Comparison of ENCODE assay signal across 1 cellular context in genomic region chr19:2962018-2962670, GRCh38.
A peak's percentile ranks its signal among the peaks of the same experiment; 100 is the strongest.
TF ChIP-seq lines count a peak whose summit lies in the region.

No MANE protein-coding gene starts in this region.

TF ChIP-seq in HEK293, 187 proteins besides CTCF, POLR2A, EP300 and RAD21 (continued from another document and continues in another):
- TF ChIP-seq, protein P1, sequence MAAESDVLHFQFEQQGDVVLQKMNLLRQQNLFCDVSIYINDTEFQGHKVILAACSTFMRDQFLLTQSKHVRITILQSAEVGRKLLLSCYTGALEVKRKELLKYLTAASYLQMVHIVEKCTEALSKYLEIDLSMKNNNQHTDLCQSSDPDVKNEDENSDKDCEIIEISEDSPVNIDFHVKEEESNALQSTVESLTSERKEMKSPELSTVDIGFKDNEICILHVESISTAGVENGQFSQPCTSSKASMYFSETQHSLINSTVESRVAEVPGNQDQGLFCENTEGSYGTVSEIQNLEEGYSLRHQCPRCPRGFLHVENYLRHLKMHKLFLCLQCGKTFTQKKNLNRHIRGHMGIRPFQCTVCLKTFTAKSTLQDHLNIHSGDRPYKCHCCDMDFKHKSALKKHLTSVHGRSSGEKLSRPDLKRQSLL (tag by site-specific recombination; IDR thresholded peaks at IDR 0.05): no peak
- TF ChIP-seq ZNF302 (tag by site-specific recombination; IDR thresholded peaks at IDR 0.05; ENCODE audit: low read depth) (no peak), ZNF114 (tag by site-specific recombination; IDR thresholded peaks at IDR 0.05) (no peak), ZNF529 (tag by site-specific recombination; IDR thresholded peaks at IDR 0.05; ENCODE audit: insufficient replicate concordance) (no peak), ZNF184 (tag by site-specific recombination; IDR thresholded peaks at IDR 0.05) (peak; percentile 74; the same call in 1 of the 2 replicates), ZNF19 (tag by site-specific recombination; IDR thresholded peaks at IDR 0.05; ENCODE audit: low read depth) (no peak), ZNF561 (tag by site-specific recombination; IDR thresholded peaks at IDR 0.05; ENCODE audit: borderline replicate concordance) (peak; percentile 58; the same call in 1 of the 2 replicates), ZNF2 (tag by site-specific recombination; IDR thresholded peaks at IDR 0.05) (peak; percentile 54; the same call in 1 of the 2 replicates), ZNF521 (tag by site-specific recombination; IDR thresholded peaks at IDR 0.05) (no peak), PRDM6 (tag by site-specific recombination; IDR thresholded peaks at IDR 0.05) (peak; percentile 54; the same call in 1 of the 2 replicates), ZNF335 (tag by site-specific recombination; conservative IDR thresholded peaks at IDR 0.05) (peak; percentile 40), ZNF621 (tag by site-specific recombination; IDR thresholded peaks at IDR 0.05) (no peak), ZNF350 (tag by site-specific recombination; IDR thresholded peaks at IDR 0.05) (no peak), ZNF510 (tag by site-specific recombination; IDR thresholded peaks at IDR 0.05; ENCODE audit: insufficient replicate concordance) (no peak), ZNF138 (tag by site-specific recombination; IDR thresholded peaks at IDR 0.05; ENCODE audit: borderline replicate concordance) (no peak), IKZF3 (tag by site-specific recombination; IDR thresholded peaks at IDR 0.05) (peak; percentile 94), WT1 (tag by site-specific recombination; IDR thresholded peaks at IDR 0.05) (peak; percentile 31; the same call in 1 of the 2 replicates), EGR2 (tag by site-specific recombination; IDR thresholded peaks at IDR 0.05; ENCODE audit: low read depth) (no peak), TSHZ1 (tag by site-specific recombination; IDR thresholded peaks at IDR 0.05; ENCODE audit: borderline replicate concordance) (peak; percentile 68; the same call in 1 of the 2 replicates), YY2 (tag by site-specific recombination; IDR thresholded peaks at IDR 0.05) (peak; percentile 39; the same call in 1 of the 2 replicates), ZNF37A (tag by site-specific recombination; IDR thresholded peaks at IDR 0.05) (no peak), ZNF654 (tag by site-specific recombination; IDR thresholded peaks at IDR 0.05; ENCODE audit: low read depth) (peak; percentile 99), ZNF324 (tag by site-specific recombination; IDR thresholded peaks at IDR 0.05) (peak; percentile 69; the same call in 1 of the 2 replicates), ZNF341 (tag by site-specific recombination; IDR thresholded peaks at IDR 0.05; ENCODE audit: low read depth) (no peak), OSR2 (tag by site-specific recombination; IDR thresholded peaks at IDR 0.05) (no peak), ZNF202 (tag by site-specific recombination; IDR thresholded peaks at IDR 0.05; ENCODE audit: borderline replicate concordance) (no peak), ZNF155 (tag by site-specific recombination; IDR thresholded peaks at IDR 0.05) (no peak), ZNF311 (tag by site-specific recombination; IDR thresholded peaks at IDR 0.05; ENCODE audit: borderline replicate concordance) (no peak), ZNF433 (tag by site-specific recombination; IDR thresholded peaks at IDR 0.05; ENCODE audit: low read depth) (no peak), ZNF558 (tag by site-specific recombination; IDR thresholded peaks at IDR 0.05) (0 out of 2 replicates have a peak, but pooled peaks have one; percentile 60), KLF1 (tag by site-specific recombination; IDR thresholded peaks at IDR 0.05) (0 out of 2 replicates have a peak, but pooled peaks have one; percentile 46), ZFHX2 (tag by site-specific recombination; conservative IDR thresholded peaks at IDR 0.05) (peak; percentile 35; the same call in 1 of the 2 replicates), ZNF211 (tag by site-specific recombination; IDR thresholded peaks at IDR 0.05; ENCODE audit: low read depth) (no peak), ZNF514 (tag by site-specific recombination; IDR thresholded peaks at IDR 0.05) (no peak)
- TF ChIP-seq, protein P2, sequence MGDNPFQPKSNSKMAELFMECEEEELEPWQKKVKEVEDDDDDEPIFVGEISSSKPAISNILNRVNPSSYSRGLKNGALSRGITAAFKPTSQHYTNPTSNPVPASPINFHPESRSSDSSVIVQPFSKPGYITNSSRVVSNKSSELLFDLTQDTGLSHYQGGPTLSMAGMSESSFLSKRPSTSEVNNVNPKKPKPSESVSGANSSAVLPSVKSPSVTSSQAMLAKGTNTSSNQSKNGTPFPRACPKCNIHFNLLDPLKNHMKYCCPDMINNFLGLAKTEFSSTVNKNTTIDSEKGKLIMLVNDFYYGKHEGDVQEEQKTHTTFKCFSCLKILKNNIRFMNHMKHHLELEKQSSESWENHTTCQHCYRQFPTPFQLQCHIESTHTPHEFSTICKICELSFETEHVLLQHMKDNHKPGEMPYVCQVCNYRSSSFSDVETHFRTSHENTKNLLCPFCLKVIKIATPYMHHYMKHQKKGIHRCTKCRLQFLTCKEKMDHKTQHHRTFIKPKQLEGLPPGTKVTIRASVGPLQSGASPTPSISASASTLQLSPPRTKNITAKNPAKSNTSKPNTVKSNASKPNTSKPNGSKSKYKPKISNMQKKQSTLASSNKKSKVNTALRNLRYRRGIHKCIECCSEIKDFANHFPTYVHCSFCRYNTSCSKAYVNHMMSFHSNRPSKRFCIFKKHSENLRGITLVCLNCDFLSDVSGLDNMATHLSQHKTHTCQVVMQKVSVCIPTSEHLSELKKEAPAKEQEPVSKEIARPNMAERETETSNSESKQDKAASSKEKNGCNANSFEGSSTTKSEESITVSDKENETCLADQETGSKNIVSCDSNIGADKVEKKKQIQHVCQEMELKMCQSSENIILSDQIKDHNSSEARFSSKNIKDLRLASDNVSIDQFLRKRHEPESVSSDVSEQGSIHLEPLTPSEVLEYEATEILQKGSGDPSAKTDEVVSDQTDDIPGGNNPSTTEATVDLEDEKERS (tag by site-specific recombination; IDR thresholded peaks at IDR 0.05): peak; percentile 15; the same call in 1 of the 2 replicates
- TF ChIP-seq, protein P3, sequence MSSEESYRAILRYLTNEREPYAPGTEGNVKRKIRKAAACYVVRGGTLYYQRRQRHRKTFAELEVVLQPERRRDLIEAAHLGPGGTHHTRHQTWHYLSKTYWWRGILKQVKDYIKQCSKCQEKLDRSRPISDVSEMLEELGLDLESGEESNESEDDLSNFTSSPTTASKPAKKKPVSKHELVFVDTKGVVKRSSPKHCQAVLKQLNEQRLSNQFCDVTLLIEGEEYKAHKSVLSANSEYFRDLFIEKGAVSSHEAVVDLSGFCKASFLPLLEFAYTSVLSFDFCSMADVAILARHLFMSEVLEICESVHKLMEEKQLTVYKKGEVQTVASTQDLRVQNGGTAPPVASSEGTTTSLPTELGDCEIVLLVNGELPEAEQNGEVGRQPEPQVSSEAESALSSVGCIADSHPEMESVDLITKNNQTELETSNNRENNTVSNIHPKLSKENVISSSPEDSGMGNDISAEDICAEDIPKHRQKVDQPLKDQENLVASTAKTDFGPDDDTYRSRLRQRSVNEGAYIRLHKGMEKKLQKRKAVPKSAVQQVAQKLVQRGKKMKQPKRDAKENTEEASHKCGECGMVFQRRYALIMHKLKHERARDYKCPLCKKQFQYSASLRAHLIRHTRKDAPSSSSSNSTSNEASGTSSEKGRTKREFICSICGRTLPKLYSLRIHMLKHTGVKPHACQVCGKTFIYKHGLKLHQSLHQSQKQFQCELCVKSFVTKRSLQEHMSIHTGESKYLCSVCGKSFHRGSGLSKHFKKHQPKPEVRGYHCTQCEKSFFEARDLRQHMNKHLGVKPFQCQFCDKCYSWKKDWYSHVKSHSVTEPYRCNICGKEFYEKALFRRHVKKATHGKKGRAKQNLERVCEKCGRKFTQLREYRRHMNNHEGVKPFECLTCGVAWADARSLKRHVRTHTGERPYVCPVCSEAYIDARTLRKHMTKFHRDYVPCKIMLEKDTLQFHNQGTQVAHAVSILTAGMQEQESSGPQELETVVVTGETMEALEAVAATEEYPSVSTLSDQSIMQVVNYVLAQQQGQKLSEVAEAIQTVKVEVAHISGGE (tag by site-specific recombination; conservative IDR thresholded peaks at IDR 0.05; ENCODE audit: low read depth): no peak
- TF ChIP-seq, protein P4, sequence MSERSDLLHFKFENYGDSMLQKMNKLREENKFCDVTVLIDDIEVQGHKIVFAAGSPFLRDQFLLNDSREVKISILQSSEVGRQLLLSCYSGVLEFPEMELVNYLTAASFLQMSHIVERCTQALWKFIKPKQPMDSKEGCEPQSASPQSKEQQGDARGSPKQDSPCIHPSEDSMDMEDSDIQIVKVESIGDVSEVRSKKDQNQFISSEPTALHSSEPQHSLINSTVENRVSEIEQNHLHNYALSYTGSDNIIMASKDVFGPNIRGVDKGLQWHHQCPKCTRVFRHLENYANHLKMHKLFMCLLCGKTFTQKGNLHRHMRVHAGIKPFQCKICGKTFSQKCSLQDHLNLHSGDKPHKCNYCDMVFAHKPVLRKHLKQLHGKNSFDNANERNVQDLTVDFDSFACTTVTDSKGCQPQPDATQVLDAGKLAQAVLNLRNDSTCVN (tag by site-specific recombination; optimal IDR thresholded peaks at IDR 0.05): no peak
- TF ChIP-seq, protein P5, sequence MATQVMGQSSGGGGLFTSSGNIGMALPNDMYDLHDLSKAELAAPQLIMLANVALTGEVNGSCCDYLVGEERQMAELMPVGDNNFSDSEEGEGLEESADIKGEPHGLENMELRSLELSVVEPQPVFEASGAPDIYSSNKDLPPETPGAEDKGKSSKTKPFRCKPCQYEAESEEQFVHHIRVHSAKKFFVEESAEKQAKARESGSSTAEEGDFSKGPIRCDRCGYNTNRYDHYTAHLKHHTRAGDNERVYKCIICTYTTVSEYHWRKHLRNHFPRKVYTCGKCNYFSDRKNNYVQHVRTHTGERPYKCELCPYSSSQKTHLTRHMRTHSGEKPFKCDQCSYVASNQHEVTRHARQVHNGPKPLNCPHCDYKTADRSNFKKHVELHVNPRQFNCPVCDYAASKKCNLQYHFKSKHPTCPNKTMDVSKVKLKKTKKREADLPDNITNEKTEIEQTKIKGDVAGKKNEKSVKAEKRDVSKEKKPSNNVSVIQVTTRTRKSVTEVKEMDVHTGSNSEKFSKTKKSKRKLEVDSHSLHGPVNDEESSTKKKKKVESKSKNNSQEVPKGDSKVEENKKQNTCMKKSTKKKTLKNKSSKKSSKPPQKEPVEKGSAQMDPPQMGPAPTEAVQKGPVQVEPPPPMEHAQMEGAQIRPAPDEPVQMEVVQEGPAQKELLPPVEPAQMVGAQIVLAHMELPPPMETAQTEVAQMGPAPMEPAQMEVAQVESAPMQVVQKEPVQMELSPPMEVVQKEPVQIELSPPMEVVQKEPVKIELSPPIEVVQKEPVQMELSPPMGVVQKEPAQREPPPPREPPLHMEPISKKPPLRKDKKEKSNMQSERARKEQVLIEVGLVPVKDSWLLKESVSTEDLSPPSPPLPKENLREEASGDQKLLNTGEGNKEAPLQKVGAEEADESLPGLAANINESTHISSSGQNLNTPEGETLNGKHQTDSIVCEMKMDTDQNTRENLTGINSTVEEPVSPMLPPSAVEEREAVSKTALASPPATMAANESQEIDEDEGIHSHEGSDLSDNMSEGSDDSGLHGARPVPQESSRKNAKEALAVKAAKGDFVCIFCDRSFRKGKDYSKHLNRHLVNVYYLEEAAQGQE (tag by site-specific recombination; IDR thresholded peaks at IDR 0.05): no peak
- TF ChIP-seq, protein P6, sequence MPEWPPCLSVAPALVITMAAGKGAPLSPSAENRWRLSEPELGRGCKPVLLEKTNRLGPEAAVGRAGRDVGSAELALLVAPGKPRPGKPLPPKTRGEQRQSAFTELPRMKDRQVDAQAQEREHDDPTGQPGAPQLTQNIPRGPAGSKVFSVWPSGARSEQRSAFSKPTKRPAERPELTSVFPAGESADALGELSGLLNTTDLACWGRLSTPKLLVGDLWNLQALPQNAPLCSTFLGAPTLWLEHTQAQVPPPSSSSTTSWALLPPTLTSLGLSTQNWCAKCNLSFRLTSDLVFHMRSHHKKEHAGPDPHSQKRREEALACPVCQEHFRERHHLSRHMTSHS (tag by site-specific recombination; IDR thresholded peaks at IDR 0.05): no peak
